11 cellular contexts compared by ENCODE assay signal in genomic region chr6:14451594-14452374, GRCh38.
"Had no signal": no experiment of that assay in that cellular context is flagged by ENCODE, and none has a peak within 500 bp of the region (broad histone marks: within the 10 kb centered on the region; RNA-seq: fewer than 3 reads in every experiment).

No MANE protein-coding gene starts in this region.

- DNase-seq: adrenal gland, esophagus squamous epithelium, hippocampal formation, left lung, mammary epithelial cell, SW 1271, T-helper 9 cell, uterus had no signal

- ATAC-seq: left lung had no signal

- H3K4me3 ChIP-seq: adrenal gland, cardiac muscle cell, esophagus squamous epithelium, left lung, tibial nerve, uterus had no signal

- H3K9me3 ChIP-seq: adrenal gland, esophagus squamous epithelium, left lung, uterus had no signal

- H3K27ac Mint-ChIP-seq: activated naive CD4-positive, alpha-beta T cell treated with anti-CD3 and anti-CD28 coated beads for 36 hours had no signal

- H3K4me1 ChIP-seq: adrenal gland, left lung, uterus had no signal

- H3K27me3 ChIP-seq: adrenal gland, cardiac muscle cell, esophagus squamous epithelium, tibial nerve, uterus had no signal

- H3K36me3 ChIP-seq: adrenal gland, cardiac muscle cell, esophagus squamous epithelium, left lung, tibial nerve, uterus had no signal

- H3K27ac ChIP-seq: adrenal gland, cardiac muscle cell, esophagus squamous epithelium, left lung, tibial nerve, uterus had no signal

- H3K4me3 Mint-ChIP-seq: activated naive CD4-positive, alpha-beta T cell treated with anti-CD3 and anti-CD28 coated beads for 36 hours had no signal
